In the genomic region with DNA sequence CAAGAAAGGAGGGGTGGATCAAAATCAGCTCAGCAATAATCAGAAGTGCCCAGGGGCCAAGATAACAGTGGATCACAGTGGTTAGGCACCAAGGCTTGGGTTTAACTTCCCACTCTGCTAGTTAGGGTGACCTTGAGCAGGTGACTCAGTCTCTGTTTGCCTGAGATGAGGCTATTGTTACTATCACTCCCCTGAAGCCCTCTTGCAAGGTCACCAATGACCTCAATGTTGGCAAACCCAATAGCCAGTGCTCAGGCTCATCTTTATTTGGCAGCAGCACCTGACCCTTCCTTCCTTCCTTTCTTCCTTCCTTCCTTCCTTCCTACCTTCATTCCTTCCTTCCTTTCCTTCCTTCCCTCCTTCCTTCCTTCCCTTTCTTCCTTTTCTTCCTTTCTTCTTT, we compare ENCODE assay signal across 19 cellular contexts.
DNase-seq lines count a peak whose midpoint lies in the region; ATAC-seq and TF ChIP-seq lines count a peak whose summit lies in the region.
"Had no signal": no experiment of that assay in that cellular context is flagged by ENCODE, and none has a peak within 500 bp of the region (broad histone marks: within the 10 kb centered on the region; RNA-seq: fewer than 3 reads in every experiment).

No MANE protein-coding gene starts in this region.

- ATAC-seq in GM21529 (IDR thresholded peaks at IDR 0.05; ENCODE audit: unreplicated experiment): no peak
- ATAC-seq: activated CD8-positive, alpha-beta memory T cell treated with anti-CD3 and anti-CD28 coated beads, Interleukin-2, amount 10 ng/mL, durations not matched to agents 7 days and 5 days; stimulated activated effector memory CD8-positive, alpha-beta T cell treated with anti-CD3 and anti-CD28 coated beads, Interleukin-12 subunit alpha, Interleukin-12 subunit beta, amount 100 ng/mL, for 72 hours; T-cell had no signal

- H3K27me3 ChIP-seq in adrenal gland (no peaks in the 10 kb centered on the region), uterus (no peaks in the 10 kb centered on the region)
- H3K27me3 ChIP-seq: heart right ventricle had no signal

- TF ChIP-seq CTCF in adrenal gland (IDR thresholded peaks at IDR 0.05): no peak
- TF ChIP-seq CTCF in uterus (IDR thresholded peaks at IDR 0.05): no peak

- H3K36me3 ChIP-seq in adrenal gland (replicated peaks in 1 of 2) (no peaks in the 10 kb centered on the region), uterus (no peaks in the 10 kb centered on the region)
- H3K36me3 ChIP-seq: heart right ventricle had no signal

- H3K9me3 ChIP-seq in adrenal gland (replicated peaks in 1 of 3) (no peaks in the 10 kb centered on the region), uterus (no peaks in the 10 kb centered on the region)
- H3K9me3 ChIP-seq: heart right ventricle had no signal

- H3K4me3 ChIP-seq in adrenal gland (no peak overlapping the region), uterus (no peak overlapping the region)
- H3K4me3 ChIP-seq: heart right ventricle, PC-9 had no signal

- H3K4me1 ChIP-seq in adrenal gland (replicated peaks in 1 of 2) (peaks cover 8 to 15% of the 10 kb centered on the region in 2 donors), uterus (peaks cover 24 to 60% of the 10 kb centered on the region in 2 donors)

- no peak for TF ChIP-seq POLR2A in adrenal gland (IDR thresholded peaks at IDR 0.05)
- TF ChIP-seq POLR2A in uterus (IDR thresholded peaks at IDR 0.05): no peak

- DNase-seq in NCI-H345 treated with DMSO at 0.1 percent for 48 hours (lab: John Stamatoyannopoulos, UW; ENCODE audit: unreplicated experiment) (peak; percentile 58), NCI-H345 (lab: John Stamatoyannopoulos, UW) (no peak), adrenal gland (peak in 6 of 7 donors; percentile 55 to 86 (median 70)), lung microvascular endothelial cell (ENCODE audit: low read depth in 2 of 2) (peak; percentile 38), uterus (no peak), NCI-H524 treated with DMSO at 0.1 percent for 48 hours (lab: John Stamatoyannopoulos, UW) (no peak), MV-4-11 (lab: John Stamatoyannopoulos, UW) (no peak)
- DNase-seq: activated B cell treated with CpG ODN at 0.5 μM for 24 hours; activated CD8-positive, alpha-beta memory T cell treated with anti-CD3 and anti-CD28 coated beads, Interleukin-2, amount 10 ng/mL, durations not matched to agents 7 days and 5 days; activated naive CD4-positive, alpha-beta T cell treated with anti-CD3 and anti-CD28 coated beads, Interleukin-2, amount 10 ng/mL, durations not matched to agents 7 days and 5 days; heart right ventricle; kidney glomerular epithelial cell; NCI-H1417; PC-9; retina; stimulated activated CD4-positive, alpha-beta T cell treated with anti-CD3 and anti-CD28 coated beads, Interleukin-4, amount 100 ng/mL, for 24 hours; T-cell had no signal

- H3K27ac ChIP-seq in adrenal gland (peak overlapping the region in 3 of 5 donors; percentile 16 to 79 (median 49)), uterus (peak overlapping the region; percentile 90 to 96)
- H3K27ac ChIP-seq: PC-9 had no signal

- intact Hi-C loops in adrenal gland (cut with DNase I) (no loop called here), uterus (cut with DNase I; ENCODE audit: low total_unique reads) (no loop called here)

Comparison
In these comparisons a context has a peak if more than half of its experiments do, and no peak if none do; other contexts are left out.
1. DNase-seq: peak in NCI-H345 treated with DMSO at 0.1 percent for 48 hours (single experiment), adrenal gland (6 of 7) and lung microvascular endothelial cell (2 of 2); none in NCI-H345 (single experiment), uterus (0 of 2), NCI-H524 treated with DMSO at 0.1 percent for 48 hours (single experiment) and MV-4-11 (single experiment).